Comparison of ENCODE assay signal across 17 cellular contexts in genomic region chr2:86695053-86695691, GRCh38. TPM values are rescaled to one million over a fixed set of nuclear protein-coding genes. Genes with fewer than 3 reads are reported as not detected.
A peak's percentile ranks its signal among the peaks of the same experiment; 100 is the strongest.
DNase-seq lines count a peak whose midpoint lies in the region; ATAC-seq and TF ChIP-seq lines count a peak whose summit lies in the region.
"Had no signal": no experiment of that assay in that cellular context is flagged by ENCODE, and none has a peak within 500 bp of the region (broad histone marks: within the 10 kb centered on the region; RNA-seq: fewer than 3 reads in every experiment).

No MANE protein-coding gene starts in this region.

- H2AFZ ChIP-seq in PC-3 (ENCODE audit: low read length): no peak overlapping the region

- no peaks in the 10 kb centered on the region for H3K79me2 ChIP-seq in PC-3 (ENCODE audit: low read length)

- peaks cover 10% of the 10 kb centered on the region for H3K4me1 Mint-ChIP-seq in activated naive CD8-positive, alpha-beta T cell treated with anti-CD3 and anti-CD28 coated beads for 36 hours
- H3K4me1 Mint-ChIP-seq in activated naive CD8-positive, alpha-beta T cell treated with anti-CD3 and anti-CD28 coated beads, Interleukin-2, amount 50 U/mL, for 24 hours: peaks cover 10% of the 10 kb centered on the region
- H3K4me1 Mint-ChIP-seq: central memory CD8-positive, alpha-beta T cell had no signal

- no peaks in the 10 kb centered on the region for H3K27me3 ChIP-seq in PC-3 (ENCODE audit: low read length)
- H3K27me3 ChIP-seq: esophagus squamous epithelium had no signal

- peaks cover 15% of the 10 kb centered on the region; the same call in 1 of the 2 replicates for H3K36me3 ChIP-seq in PC-3 (ENCODE audit: low read depth, low read length)
- H3K36me3 ChIP-seq: esophagus squamous epithelium had no signal

- TF ChIP-seq CTCF in PC-3 (conservative IDR thresholded peaks at IDR 0.05; ENCODE audit: low read depth, low read length): no peak

- CTCF ChIA-PET in PC-3 (lab: Charles Lee): no interaction called here

- no TSS peak for BruUV-seq in PC-3 (replicated peaks; lab: Mats Ljungman, UMichigan)

- peak overlapping the region; percentile 23; the same call in 1 of the 2 replicates for H3K9ac ChIP-seq in PC-3 (ENCODE audit: low read length)

- H3K4me3 Mint-ChIP-seq in activated naive CD8-positive, alpha-beta T cell treated with anti-CD3 and anti-CD28 coated beads for 36 hours: no peak overlapping the region
- no peak overlapping the region for H3K4me3 Mint-ChIP-seq in activated naive CD8-positive, alpha-beta T cell treated with anti-CD3 and anti-CD28 coated beads, Interleukin-2, amount 50 U/mL, for 24 hours
- H3K4me3 Mint-ChIP-seq: central memory CD8-positive, alpha-beta T cell; stimulated activated naive B cell treated with anti-CD40 and anti-IgM and Interleukin-4, amounts not matched to agents 10 μg/mL and 1 μg/mL and 100 μg/mL, for 72 hours had no signal

- peak; percentile 5 for DNase-seq in activated naive CD8-positive, alpha-beta T cell treated with anti-CD3 and anti-CD28 coated beads for 36 hours
- no peak for DNase-seq in activated naive CD8-positive, alpha-beta T cell treated with anti-CD3 and anti-CD28 coated beads, Interleukin-2, amount 50 U/mL, for 24 hours
- DNase-seq in PC-3: peak; percentile 89
- DNase-seq in epithelial cell of prostate (ENCODE audit: low read depth, low spot score): peak; percentile 90
- DNase-seq in stimulated activated naive CD8-positive, alpha-beta T cell treated with anti-CD3 and anti-CD28 coated beads, Interleukin-15, Interleukin-2, amounts not matched to agents 100 U/mL and 50 U/mL, for 24 hours: peak; percentile 13
- no peak for DNase-seq in activated gamma-delta T cell (lab: John Stamatoyannopoulos, UW)
- DNase-seq in cardiac septum (ENCODE audit: low spot score): no peak
- DNase-seq: activated CD4-positive, alpha-beta T cell treated with anti-CD3 and anti-CD28 coated beads for 1 hour; activated naive CD4-positive, alpha-beta T cell; esophagus squamous epithelium; NCI-H1436 treated with DMSO at 0.1 percent for 48 hours; NCI-H82; stimulated activated CD4-positive, alpha-beta T cell treated with anti-CD3 and anti-CD28 coated beads, Interleukin-2, amount 100 ng/mL, for 24 hours; stimulated activated naive B cell treated with anti-CD40 and anti-IgM and Interleukin-4, amounts not matched to agents 10 μg/mL and 1 μg/mL and 100 μg/mL, for 72 hours had no signal

- H3K27ac Mint-ChIP-seq in activated naive CD8-positive, alpha-beta T cell treated with anti-CD3 and anti-CD28 coated beads for 36 hours: no peak overlapping the region
- H3K27ac Mint-ChIP-seq in activated naive CD8-positive, alpha-beta T cell treated with anti-CD3 and anti-CD28 coated beads, Interleukin-2, amount 50 U/mL, for 24 hours: no peak overlapping the region
- H3K27ac Mint-ChIP-seq: stimulated activated naive B cell treated with anti-CD40 and anti-IgM and Interleukin-4, amounts not matched to agents 10 μg/mL and 1 μg/mL and 100 μg/mL, for 72 hours had no signal

- H3K36me3 Mint-ChIP-seq in activated naive CD8-positive, alpha-beta T cell treated with anti-CD3 and anti-CD28 coated beads for 36 hours: peaks cover 19% of the 10 kb centered on the region
- peaks cover 25% of the 10 kb centered on the region for H3K36me3 Mint-ChIP-seq in activated naive CD8-positive, alpha-beta T cell treated with anti-CD3 and anti-CD28 coated beads, Interleukin-2, amount 50 U/mL, for 24 hours (ENCODE audit: low read depth)

- peaks cover 29% of the 10 kb centered on the region for H3K9me3 ChIP-seq in PC-3 (ENCODE audit: low read length)

- no peak overlapping the region for H3K4me2 ChIP-seq in PC-3 (ENCODE audit: low read length)

- H3K27me3 Mint-ChIP-seq in activated naive CD8-positive, alpha-beta T cell treated with anti-CD3 and anti-CD28 coated beads for 36 hours: no peaks in the 10 kb centered on the region
- no peaks in the 10 kb centered on the region for H3K27me3 Mint-ChIP-seq in activated naive CD8-positive, alpha-beta T cell treated with anti-CD3 and anti-CD28 coated beads, Interleukin-2, amount 50 U/mL, for 24 hours
- H3K27me3 Mint-ChIP-seq: central memory CD8-positive, alpha-beta T cell; stimulated activated naive B cell treated with anti-CD40 and anti-IgM and Interleukin-4, amounts not matched to agents 10 μg/mL and 1 μg/mL and 100 μg/mL, for 72 hours had no signal

- H3K4me3 ChIP-seq in PC-3 (ENCODE audit: low read length): no peak overlapping the region; the same call in 1 of the 2 replicates
- H3K4me3 ChIP-seq: esophagus squamous epithelium had no signal

- POLR2A ChIA-PET in PC-3 (lab: Charles Lee; ENCODE audit: unreplicated experiment): no interaction called here

- H4K20me1 ChIP-seq in PC-3 (ENCODE audit: low read length): no peaks in the 10 kb centered on the region

- H3K9me3 Mint-ChIP-seq in activated naive CD8-positive, alpha-beta T cell treated with anti-CD3 and anti-CD28 coated beads for 36 hours: peaks cover 21% of the 10 kb centered on the region
- H3K9me3 Mint-ChIP-seq in activated naive CD8-positive, alpha-beta T cell treated with anti-CD3 and anti-CD28 coated beads, Interleukin-2, amount 50 U/mL, for 24 hours: peaks cover 28% of the 10 kb centered on the region

- no peak for ATAC-seq in activated naive CD8-positive, alpha-beta T cell treated with anti-CD3 and anti-CD28 coated beads, Interleukin-2, amount 50 U/mL, for 24 hours
- ATAC-seq in PC-3: peak; percentile 91
- ATAC-seq in stimulated activated naive CD8-positive, alpha-beta T cell treated with anti-CD3 and anti-CD28 coated beads, Interleukin-15, Interleukin-2, amounts not matched to agents 100 U/mL and 50 U/mL, for 24 hours: no peak
- ATAC-seq in GM18907 (IDR thresholded peaks at IDR 0.05; ENCODE audit: unreplicated experiment): no peak
- ATAC-seq: SK-N-SH treated with all-trans-retinoic acid at 6 μM for 48 hours had no signal

- intact Hi-C loops in PC-3 (cut with micrococcal nuclease): no loop called here
- intact Hi-C loops in cardiac septum (cut with DNase I): no loop called here

- H3K4me1 ChIP-seq in PC-3 (ENCODE audit: insufficient read depth, low read length): peaks cover 3% of the 10 kb centered on the region

- H3K9me2 ChIP-seq in PC-3 (replicated peaks; ENCODE audit: low read length): no peaks in the 10 kb centered on the region

- H3F3A ChIP-seq in PC-3 (ENCODE audit: low read length, unreplicated experiment): no peaks in the 10 kb centered on the region

- peak overlapping the region; percentile 80 for H3K27ac ChIP-seq in PC-3 (ENCODE audit: low read length)
- H3K27ac ChIP-seq in epithelial cell of prostate: peak overlapping the region; percentile 89

RNA-seq across cellular contexts. Expression of gene RMND5A, which starts 24.9 kb away (rescaled TPM):
- 10 to 100 TPM; 63.4 to 65.9 TPM for total RNA-seq in activated naive CD8-positive, alpha-beta T cell treated with anti-CD3 and anti-CD28 coated beads for 36 hours
- total RNA-seq in PC-3 (2014; rRNA removed) (23.4 and 34.1 TPM in 2 replicates), cardiac septum (96.6 TPM)

Comparison
In these comparisons a context has a peak if more than half of its experiments do, and no peak if none do; other contexts are left out.
1. DNase-seq: peak in activated naive CD8-positive, alpha-beta T cell treated with anti-CD3 and anti-CD28 coated beads for 36 hours (single experiment), PC-3 (single experiment), epithelial cell of prostate (single experiment) and stimulated activated naive CD8-positive, alpha-beta T cell treated with anti-CD3 and anti-CD28 coated beads, Interleukin-15, Interleukin-2, amounts not matched to agents 100 U/mL and 50 U/mL, for 24 hours (single experiment); none in activated naive CD8-positive, alpha-beta T cell treated with anti-CD3 and anti-CD28 coated beads, Interleukin-2, amount 50 U/mL, for 24 hours (single experiment), activated gamma-delta T cell (single experiment) and cardiac septum (single experiment).